ENCODE assay signal across 13 cellular contexts in the genomic region with DNA sequence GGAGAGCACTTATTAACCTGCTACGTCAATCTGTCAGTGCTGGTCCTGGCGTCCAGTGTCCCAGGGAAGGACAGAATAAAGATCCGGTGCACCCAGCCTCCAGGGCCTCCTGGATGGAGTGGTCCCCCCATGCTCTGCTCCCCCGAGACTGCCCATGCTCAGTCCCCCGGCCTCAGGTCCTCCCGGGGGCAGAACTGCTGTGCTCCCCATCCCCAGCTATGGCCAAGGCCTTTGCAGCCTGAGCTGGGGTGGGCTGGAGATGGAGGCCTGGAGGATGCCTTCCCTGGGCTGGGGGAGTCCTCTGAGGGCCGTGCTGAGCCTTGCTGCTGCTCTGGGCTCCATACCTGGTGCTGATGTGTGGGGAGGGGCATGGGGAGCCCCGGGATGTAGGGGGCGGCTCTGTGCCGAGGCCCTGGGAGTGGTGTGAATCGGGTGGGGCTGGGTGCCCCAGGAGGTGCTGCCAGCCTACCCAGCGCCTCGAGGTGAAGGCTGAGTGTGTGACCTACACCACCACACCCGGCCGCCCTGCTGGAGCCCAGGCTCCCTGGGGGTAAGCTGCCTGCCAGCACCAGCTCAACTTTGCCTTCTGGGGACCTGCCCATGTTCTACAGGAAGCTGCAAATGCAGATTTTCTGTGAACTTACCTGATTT.
DNase-seq lines count a peak whose midpoint lies in the region; ATAC-seq and TF ChIP-seq lines count a peak whose summit lies in the region.
"Had no signal": no experiment of that assay in that cellular context is flagged by ENCODE, and none has a peak within 500 bp of the region (broad histone marks: within the 10 kb centered on the region; RNA-seq: fewer than 3 reads in every experiment).

No MANE protein-coding gene starts in this region.

- H3K4me3 ChIP-seq in BLaER1, result no peak overlapping the region
- no peak overlapping the region for H3K4me3 ChIP-seq in sigmoid colon
- H3K4me3 ChIP-seq in hepatocyte, result no peak overlapping the region

- peaks cover 25% of the 10 kb centered on the region for H3K27me3 Mint-ChIP-seq in activated naive CD4-positive, alpha-beta T cell treated with anti-CD3 and anti-CD28 coated beads, Interleukin-2, amount 10 ng/mL, durations not matched to agents 7 days and 5 days
- H3K27me3 Mint-ChIP-seq in glutamatergic neuron (ENCODE audit: unreplicated experiment), result peaks cover 10% of the 10 kb centered on the region

- H3K27me3 ChIP-seq in BLaER1, result no peaks in the 10 kb centered on the region
- peaks cover 0 to 49% (median 16%) of the 10 kb centered on the region in 3 donors for H3K27me3 ChIP-seq in sigmoid colon
- H3K27me3 ChIP-seq in hepatocyte, result peaks cover 3% of the 10 kb centered on the region

- H3K27ac Mint-ChIP-seq in activated naive CD4-positive, alpha-beta T cell treated with anti-CD3 and anti-CD28 coated beads, Interleukin-2, amount 10 ng/mL, durations not matched to agents 7 days and 5 days, result no peak overlapping the region
- peak overlapping the region; percentile 72 for H3K27ac Mint-ChIP-seq in glutamatergic neuron (ENCODE audit: unreplicated experiment)
- H3K27ac Mint-ChIP-seq: CD4-positive, CD25-positive, alpha-beta regulatory T cell had no signal

- TF ChIP-seq POLR2A in sigmoid colon (IDR thresholded peaks at IDR 0.05), result no peak

- no peak overlapping the region for H3K27ac ChIP-seq in BLaER1
- no peak overlapping the region for H3K27ac ChIP-seq in sigmoid colon
- H3K27ac ChIP-seq in hepatocyte, result no peak overlapping the region
- H3K27ac ChIP-seq: 22Rv1 had no signal

- no peak overlapping the region for H2AFZ ChIP-seq in hepatocyte

- H3K9ac ChIP-seq in BLaER1, result no peak overlapping the region

- no peaks in the 10 kb centered on the region for H3K4me1 Mint-ChIP-seq in activated naive CD4-positive, alpha-beta T cell treated with anti-CD3 and anti-CD28 coated beads, Interleukin-2, amount 10 ng/mL, durations not matched to agents 7 days and 5 days
- peaks cover 6% of the 10 kb centered on the region for H3K4me1 Mint-ChIP-seq in glutamatergic neuron (ENCODE audit: low read depth, unreplicated experiment)
- H3K4me1 Mint-ChIP-seq: CD4-positive, CD25-positive, alpha-beta regulatory T cell had no signal

- no peaks in the 10 kb centered on the region for H3K79me2 ChIP-seq in hepatocyte

- H3K36me3 ChIP-seq in BLaER1 (no peaks in the 10 kb centered on the region), sigmoid colon (no peaks in the 10 kb centered on the region), hepatocyte (replicated peaks; ENCODE audit: insufficient read depth, low read depth) (no peaks in the 10 kb centered on the region)

- H3K4me3 Mint-ChIP-seq in activated naive CD4-positive, alpha-beta T cell treated with anti-CD3 and anti-CD28 coated beads, Interleukin-2, amount 10 ng/mL, durations not matched to agents 7 days and 5 days, result no peak overlapping the region
- H3K4me3 Mint-ChIP-seq in glutamatergic neuron (ENCODE audit: unreplicated experiment), result no peak overlapping the region
- H3K4me3 Mint-ChIP-seq: CD4-positive, CD25-positive, alpha-beta regulatory T cell had no signal

- 51 to 78% methylated on average over 15 of the region's 15 CpGs for WGBS in sigmoid colon, 2 donors
- WGBS in hepatocyte (ENCODE audit: low lambda C conversion rate, missing lambda C conversion rate), result 94% methylated on average over 8 of the region's 15 CpGs

- H3K9me3 Mint-ChIP-seq in activated naive CD4-positive, alpha-beta T cell treated with anti-CD3 and anti-CD28 coated beads, Interleukin-2, amount 10 ng/mL, durations not matched to agents 7 days and 5 days, result peaks cover 6% of the 10 kb centered on the region
- peaks cover 7% of the 10 kb centered on the region for H3K9me3 Mint-ChIP-seq in glutamatergic neuron (ENCODE audit: unreplicated experiment)

- intact Hi-C loops in sigmoid colon (cut with DNase I), result no loop called here

- TF ChIP-seq CTCF in glutamatergic neuron (IDR thresholded peaks at IDR 0.05; ENCODE audit: partially characterized antibody, unreplicated experiment) (no peak), sigmoid colon (IDR thresholded peaks at IDR 0.05) (no peak), hepatocyte (IDR thresholded peaks at IDR 0.05; ENCODE audit: poor library complexity) (no peak)

- CTCF ChIA-PET in activated naive CD4-positive, alpha-beta T cell treated with anti-CD3 and anti-CD28 coated beads, Interleukin-2, amount 10 ng/mL, durations not matched to agents 7 days and 5 days (lab: Charles Lee), result no interaction called here

- H3K4me1 ChIP-seq in BLaER1 (no peaks in the 10 kb centered on the region), sigmoid colon (no peaks in the 10 kb centered on the region), hepatocyte (ENCODE audit: insufficient read depth) (no peaks in the 10 kb centered on the region)

- H3K9me3 ChIP-seq in BLaER1 (peaks cover 13% of the 10 kb centered on the region), sigmoid colon (peaks cover 0 to 5% (median 1%) of the 10 kb centered on the region in 4 donors), hepatocyte (ENCODE audit: low read depth) (no peaks in the 10 kb centered on the region)

- H3K36me3 Mint-ChIP-seq in activated naive CD4-positive, alpha-beta T cell treated with anti-CD3 and anti-CD28 coated beads, Interleukin-2, amount 10 ng/mL, durations not matched to agents 7 days and 5 days, result no peaks in the 10 kb centered on the region
- H3K36me3 Mint-ChIP-seq in glutamatergic neuron (ENCODE audit: unreplicated experiment), result peaks cover 8% of the 10 kb centered on the region
- H3K36me3 Mint-ChIP-seq: CD4-positive, CD25-positive, alpha-beta regulatory T cell had no signal

- H4K20me1 ChIP-seq in BLaER1 (no peaks in the 10 kb centered on the region), hepatocyte (ENCODE audit: insufficient read depth, poor library complexity, severe bottlenecking) (no peaks in the 10 kb centered on the region)

- peak overlapping the region; percentile 14; the same call in 1 of the 2 replicates for H3K4me2 ChIP-seq in BLaER1
- no peak overlapping the region for H3K4me2 ChIP-seq in hepatocyte

- TF ChIP-seq EP300 in sigmoid colon (IDR thresholded peaks at IDR 0.05), result no peak

- ATAC-seq in GM18858 (IDR thresholded peaks at IDR 0.05; ENCODE audit: unreplicated experiment), result no peak
- ATAC-seq: HCT116 had no signal

- peak; percentile 9 for DNase-seq in activated naive CD4-positive, alpha-beta T cell treated with anti-CD3 and anti-CD28 coated beads, Interleukin-2, amount 50 U/mL, for 16 hours
- no peak for DNase-seq in activated naive CD4-positive, alpha-beta T cell treated with anti-CD3 and anti-CD28 coated beads, Interleukin-2, amount 10 ng/mL, durations not matched to agents 7 days and 5 days
- DNase-seq in glutamatergic neuron (no peak), sigmoid colon (peak; percentile 45), amygdala (lab: John Stamatoyannopoulos, UW) (no peak), hepatocyte (ENCODE audit: low spot score) (no peak)
- DNase-seq: Calu3; CD4-positive, CD25-positive, alpha-beta regulatory T cell; DMS 273 treated with DMSO at 0.1 percent for 48 hours had no signal

- no peaks in the 10 kb centered on the region for H3K9me2 ChIP-seq in hepatocyte (replicated peaks; ENCODE audit: insufficient read depth)

Comparison
In these comparisons a context has a peak if more than half of its experiments do, and no peak if none do; other contexts are left out.
1. DNase-seq: peak in activated naive CD4-positive, alpha-beta T cell treated with anti-CD3 and anti-CD28 coated beads, Interleukin-2, amount 50 U/mL, for 16 hours (single experiment) and sigmoid colon (single experiment); none in activated naive CD4-positive, alpha-beta T cell treated with anti-CD3 and anti-CD28 coated beads, Interleukin-2, amount 10 ng/mL, durations not matched to agents 7 days and 5 days (single experiment), glutamatergic neuron (single experiment), amygdala (0 of 56) and hepatocyte (single experiment).